Comparison of ENCODE assay signal across 17 cellular contexts in genomic region chr20:47719625-47720024, GRCh38.
DNase-seq lines count a peak whose midpoint lies in the region; ATAC-seq and TF ChIP-seq lines count a peak whose summit lies in the region.
"Had no signal": no experiment of that assay in that cellular context is flagged by ENCODE, and none has a peak within 500 bp of the region (broad histone marks: within the 10 kb centered on the region; RNA-seq: fewer than 3 reads in every experiment).

No MANE protein-coding gene starts in this region.

- TF ChIP-seq CTCF in PC-3 (conservative IDR thresholded peaks at IDR 0.05; ENCODE audit: low read depth, low read length) (no peak), sigmoid colon (IDR thresholded peaks at IDR 0.05) (no peak)

- H3K9me3 Mint-ChIP-seq in T-cell, result no peaks in the 10 kb centered on the region
- H3K9me3 Mint-ChIP-seq: IgD-negative memory B cell had no signal

- CTCF ChIA-PET in PC-3 (lab: Charles Lee) (no interaction called here), T-cell (lab: Charles Lee) (no interaction called here)

- H4K20me1 ChIP-seq in PC-3 (ENCODE audit: low read length), result peaks cover 12% of the 10 kb centered on the region; the same call in 1 of the 2 replicates

- H3K9me3 ChIP-seq in PC-3 (ENCODE audit: low read length), result no peaks in the 10 kb centered on the region
- H3K9me3 ChIP-seq in sigmoid colon, result no peaks in the 10 kb centered on the region
- H3K9me3 ChIP-seq: A549, BE2C had no signal

- H3K4me2 ChIP-seq in PC-3 (ENCODE audit: low read length), result no peak overlapping the region
- H3K4me2 ChIP-seq: A549 had no signal

- peaks cover 24% of the 10 kb centered on the region; the same call in 1 of the 2 replicates for H3K36me3 ChIP-seq in PC-3 (ENCODE audit: low read depth, low read length)
- no peaks in the 10 kb centered on the region for H3K36me3 ChIP-seq in sigmoid colon
- H3K36me3 ChIP-seq: BE2C had no signal

- no peak for TF ChIP-seq EP300 in sigmoid colon (IDR thresholded peaks at IDR 0.05)

- ATAC-seq in PC-3 (peak; percentile 42; the same call in 1 of the 2 replicates), T-cell (replicated peaks in 1 of 4) (no peak)
- ATAC-seq: A549 had no signal

- peaks cover 9 to 11% of the 10 kb centered on the region in 2 donors for H3K27me3 Mint-ChIP-seq in T-cell

- intact Hi-C loops in PC-3 (cut with micrococcal nuclease) (no loop called here), sigmoid colon (cut with DNase I) (loop anchor here (5.0 kb wide), 1 partner anchor 32 kb away; no protein-coding TSS in a partner anchor)

- WGBS in sigmoid colon, 2 donors, result 58 to 76% methylated on average over 2 of the region's 2 CpGs

- H3K79me2 ChIP-seq in PC-3 (ENCODE audit: low read length), result peaks cover 20% of the 10 kb centered on the region; the same call in 1 of the 2 replicates

- no peak overlapping the region for H3K9ac ChIP-seq in PC-3 (ENCODE audit: low read length)

- POLR2A ChIA-PET in PC-3 (lab: Charles Lee; ENCODE audit: unreplicated experiment) (no interaction called here), T-cell (lab: Charles Lee) (no interaction called here)

- H3K27ac ChIP-seq in PC-3 (ENCODE audit: low read length) (no peak overlapping the region), sigmoid colon (peak overlapping the region; percentile 69 to 77 (median 74))
- H3K27ac ChIP-seq: A549 had no signal

- H3K4me3 ChIP-seq in PC-3 (ENCODE audit: low read length) (no peak overlapping the region), sigmoid colon (no peak overlapping the region)
- H3K4me3 ChIP-seq: A549, SK-N-MC had no signal

- in situ Hi-C loops in ACHN (cut with HindIII; ENCODE audit: low pct_ligation_motif_present, low pct_unique_long_range_greater_than_20kb, low sequenced_read_pairs), result no loop called here

- H3K4me1 ChIP-seq in PC-3 (ENCODE audit: insufficient read depth, low read length) (peaks cover 5% of the 10 kb centered on the region), sigmoid colon (peaks cover 0 to 33% (median 28%) of the 10 kb centered on the region in 4 donors)
- H3K4me1 ChIP-seq: A549 had no signal

- no peak overlapping the region for H2AFZ ChIP-seq in PC-3 (ENCODE audit: low read length)

- no peaks in the 10 kb centered on the region for H3K4me1 Mint-ChIP-seq in T-cell

- H3K36me3 Mint-ChIP-seq in T-cell, result no peaks in the 10 kb centered on the region
- H3K36me3 Mint-ChIP-seq: IgD-negative memory B cell had no signal

- BruUV-seq in PC-3 (replicated peaks; lab: Mats Ljungman, UMichigan), result no TSS peak

- peak; percentile 2 for DNase-seq in NCI-H1105 (lab: John Stamatoyannopoulos, UW)
- DNase-seq in PC-3, result no peak
- peak; percentile 49 to 80 for DNase-seq in dermis microvascular lymphatic vessel endothelial cell (ENCODE audit: low read depth in 2 of 2)
- DNase-seq in sigmoid colon, result no peak
- no peak for DNase-seq in NCI-H2227 (lab: John Stamatoyannopoulos, UW; ENCODE audit: unreplicated experiment)
- DNase-seq in T-cell, result no peak
- DNase-seq in ACHN, result no peak
- DNase-seq: BE2C, NCI-H1417 treated with DMSO at 0.1 percent for 48 hours, NCI-H187 treated with DMSO at 0.1 percent for 48 hours, NCI-H2107, NCI-H2227 treated with DMSO at 0.1 percent for 48 hours, Right ventricle myocardium superior, T-helper 1 cell had no signal

- H3K27me3 ChIP-seq in PC-3 (ENCODE audit: low read length) (no peaks in the 10 kb centered on the region), sigmoid colon (no peaks in the 10 kb centered on the region)
- H3K27me3 ChIP-seq: BE2C had no signal

- no peak for TF ChIP-seq POLR2A in sigmoid colon (IDR thresholded peaks at IDR 0.05)

- H3K9me2 ChIP-seq in PC-3 (replicated peaks; ENCODE audit: low read length), result no peaks in the 10 kb centered on the region

- H3F3A ChIP-seq in PC-3 (ENCODE audit: low read length, unreplicated experiment), result no peaks in the 10 kb centered on the region

- H3K4me3 Mint-ChIP-seq in T-cell, result no peak overlapping the region

- no peak overlapping the region for H3K27ac Mint-ChIP-seq in T-cell
- H3K27ac Mint-ChIP-seq: IgD-negative memory B cell had no signal

Comparison
In these comparisons a context has a peak if more than half of its experiments do, and no peak if none do; other contexts are left out.
1. DNase-seq: peak in NCI-H1105 (single experiment) and dermis microvascular lymphatic vessel endothelial cell (2 of 2); none in PC-3 (single experiment), sigmoid colon (single experiment), NCI-H2227 (single experiment), T-cell (0 of 34) and ACHN (single experiment).